2 cellular contexts compared by ENCODE assay signal in genomic region chr20:18532626-18533025, GRCh38.
TF ChIP-seq lines count a peak whose summit lies in the region.

No MANE protein-coding gene starts in this region.

TF ChIP-seq in HepG2, 621 proteins besides CTCF, POLR2A, EP300 and RAD21:
- TF ChIP-seq CREB1 (IDR thresholded peaks at IDR 0.05) (peak; percentile 21; the same call in 1 of the 2 replicates), CREB1 (CRISPR knock-in tag; IDR thresholded peaks at IDR 0.05) (no peak), ZNF720 (CRISPR knock-in tag; IDR thresholded peaks at IDR 0.05) (no peak)
TF ChIP-seq in HepG2: peak in this region for 1.

TF ChIP-seq in HEK293, 187 proteins besides CTCF, POLR2A, EP300 and RAD21:
- TF ChIP-seq ZBTB17 (tag by site-specific recombination; IDR thresholded peaks at IDR 0.05) (no peak), SP7 (tag by site-specific recombination; IDR thresholded peaks at IDR 0.05) (no peak), ZNF184 (tag by site-specific recombination; IDR thresholded peaks at IDR 0.05) (no peak), ZNF610 (tag by site-specific recombination; IDR thresholded peaks at IDR 0.05; ENCODE audit: borderline replicate concordance) (no peak), ZNF501 (tag by site-specific recombination; IDR thresholded peaks at IDR 0.05) (no peak), SCRT1 (tag by site-specific recombination; IDR thresholded peaks at IDR 0.05; ENCODE audit: borderline replicate concordance) (peak; percentile 67; the same call in 1 of the 2 replicates), KLF16 (tag by site-specific recombination; IDR thresholded peaks at IDR 0.05) (no peak), ZNF404 (tag by site-specific recombination; IDR thresholded peaks at IDR 0.05) (no peak), SCRT2 (tag by site-specific recombination; IDR thresholded peaks at IDR 0.05) (peak; percentile 88), ZNF214 (tag by site-specific recombination; IDR thresholded peaks at IDR 0.05; ENCODE audit: borderline replicate concordance) (no peak), ZXDB (tag by site-specific recombination; IDR thresholded peaks at IDR 0.05) (no peak), EGR2 (tag by site-specific recombination; IDR thresholded peaks at IDR 0.05; ENCODE audit: low read depth) (no peak), SETDB1 (IDR thresholded peaks at IDR 0.05; ENCODE audit: insufficient read length, low read length) (no peak), ZNF560 (tag by site-specific recombination; IDR thresholded peaks at IDR 0.05; ENCODE audit: borderline replicate concordance) (no peak)
TF ChIP-seq in HEK293: peak in this region for 2.
